ENCODE assay signal across 9 cellular contexts in genomic region chr22:20777420-20778177, GRCh38. TPM values are rescaled to one million over a fixed set of nuclear protein-coding genes. Genes with fewer than 3 reads are reported as not detected.
DNase-seq lines count a peak whose midpoint lies in the region; ATAC-seq, FAIRE-seq and TF ChIP-seq lines count a peak whose summit lies in the region.
"Had no signal": no experiment of that assay in that cellular context is flagged by ENCODE, and none has a peak within 500 bp of the region (broad histone marks: within the 10 kb centered on the region; RNA-seq: fewer than 3 reads in every experiment).

No MANE protein-coding gene starts in this region.

- H3K27ac ChIP-seq in substantia nigra (ENCODE audit: low read depth, low read length, poor library complexity, severe bottlenecking): no peak overlapping the region

- H3K27me3 ChIP-seq in bronchial epithelial cell (ENCODE audit: control insufficient read depth, insufficient read depth, low read length): no peaks in the 10 kb centered on the region

- no peak for DNase-seq in D721Med (ENCODE audit: insufficient read length, low spot score)
- peak; percentile 66 for DNase-seq in NCI-H146 treated with DMSO at 0.1 percent for 48 hours (lab: John Stamatoyannopoulos, UW; ENCODE audit: unreplicated experiment)
- peak; percentile 98 for DNase-seq in bronchial epithelial cell (ENCODE audit: low read depth)
- peak in 1 of 3 donors; percentile 64 for DNase-seq in mucosa of descending colon
- DNase-seq in iPS-NIHi7 (ENCODE audit: extremely low spot score): no peak
- DNase-seq in substantia nigra (lab: John Stamatoyannopoulos, UW): no peak
- no peak for DNase-seq in NOMO-1 treated with dmso at 0.1 percent for 144 hours (lab: John Stamatoyannopoulos, UW; ENCODE audit: unreplicated experiment)
- DNase-seq: natural killer cell had no signal

- H3K9me3 ChIP-seq in mucosa of descending colon: no peaks in the 10 kb centered on the region

- H3K36me3 ChIP-seq in bronchial epithelial cell (ENCODE audit: control insufficient read depth, insufficient read depth, low read length): peaks cover 1% of the 10 kb centered on the region
- no peaks in the 10 kb centered on the region for H3K36me3 ChIP-seq in mucosa of descending colon (ENCODE audit: low read depth)

- peak; percentile 27 for TF ChIP-seq CTCF in D721Med (IDR thresholded peaks at IDR 0.05; ENCODE audit: insufficient read depth, missing control alignments)
- peak; percentile 33 for TF ChIP-seq CTCF in bronchial epithelial cell (IDR thresholded peaks at IDR 0.05; ENCODE audit: insufficient read depth, low read length, severe bottlenecking)
- TF ChIP-seq CTCF in mucosa of descending colon (IDR thresholded peaks at IDR 0.05): no peak

- H3K4me3 ChIP-seq in bronchial epithelial cell (ENCODE audit: low read depth, low read length): no peak overlapping the region
- no peak overlapping the region for H3K4me3 ChIP-seq in mucosa of descending colon

- intact Hi-C loops in mucosa of descending colon (cut with DNase I, micrococcal nuclease): no loop called here

- FAIRE-seq in D721Med (lab: Jason Lieb, UNC) (no peak), bronchial epithelial cell (lab: Jason Lieb, UNC) (no peak)

- peak; percentile 96 for ATAC-seq in mucosa of descending colon
- ATAC-seq in HG02852 (IDR thresholded peaks at IDR 0.05; ENCODE audit: unreplicated experiment): no peak

- H3K4me1 ChIP-seq in mucosa of descending colon (ENCODE audit: low read depth): peaks cover 6% of the 10 kb centered on the region

RNA-seq across cellular contexts. Expression of gene SERPIND1, which starts 3.7 kb away (rescaled TPM):
- total RNA-seq in bronchial epithelial cell: not detected in 2 replicates
- total RNA-seq in mucosa of descending colon: not detected

Comparison
In these comparisons a context has a peak if more than half of its experiments do, and no peak if none do; other contexts are left out.
1. DNase-seq: peak in NCI-H146 treated with DMSO at 0.1 percent for 48 hours (single experiment) and bronchial epithelial cell (single experiment); none in D721Med (single experiment), iPS-NIHi7 (single experiment), substantia nigra (0 of 49) and NOMO-1 treated with dmso at 0.1 percent for 144 hours (single experiment).